8 cellular contexts compared by ENCODE assay signal in genomic region chr22:44701824-44702478, GRCh38. TPM values are rescaled to one million over a fixed set of nuclear protein-coding genes. Genes with fewer than 3 reads are reported as not detected.
DNase-seq lines count a peak whose midpoint lies in the region; ATAC-seq and TF ChIP-seq lines count a peak whose summit lies in the region.

A gene with protein sequence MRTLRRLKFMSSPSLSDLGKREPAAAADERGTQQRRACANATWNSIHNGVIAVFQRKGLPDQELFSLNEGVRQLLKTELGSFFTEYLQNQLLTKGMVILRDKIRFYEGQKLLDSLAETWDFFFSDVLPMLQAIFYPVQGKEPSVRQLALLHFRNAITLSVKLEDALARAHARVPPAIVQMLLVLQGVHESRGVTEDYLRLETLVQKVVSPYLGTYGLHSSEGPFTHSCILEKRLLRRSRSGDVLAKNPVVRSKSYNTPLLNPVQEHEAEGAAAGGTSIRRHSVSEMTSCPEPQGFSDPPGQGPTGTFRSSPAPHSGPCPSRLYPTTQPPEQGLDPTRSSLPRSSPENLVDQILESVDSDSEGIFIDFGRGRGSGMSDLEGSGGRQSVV (plus strand): TSS chr22:44702204. CDS start chr22:44702475, 271 bp downstream.

- H3K4me3 ChIP-seq in upper lobe of left lung = peak within 1 kb of the TSS; percentile 19 to 80 (median 72)

- H3K27ac Mint-ChIP-seq in activated naive CD4-positive, alpha-beta T cell treated with anti-CD3 and anti-CD28 coated beads, Interleukin-2, amount 50 U/mL, for 72 hours = peak within 1 kb of the TSS in 1 of 2 donors; percentile 30

- intact Hi-C loops in Right ventricle myocardium superior (cut with DNase I) = no loop called here
- intact Hi-C loops in posterior vena cava (cut with DNase I) = no loop called here

- no peaks in the 10 kb centered on the region for H3K9me3 ChIP-seq in upper lobe of left lung

- H3K36me3 ChIP-seq in upper lobe of left lung = no peaks in the 10 kb centered on the region

- H3K36me3 Mint-ChIP-seq in activated naive CD4-positive, alpha-beta T cell treated with anti-CD3 and anti-CD28 coated beads, Interleukin-2, amount 50 U/mL, for 72 hours = no peaks in the 10 kb centered on the region

- DNase-seq in CD1c-positive myeloid dendritic cell (ENCODE audit: extremely low spot score) (peak; percentile 84), HT-29 (ENCODE audit: low spot score) (peak; percentile 60), SKM-1 (lab: John Stamatoyannopoulos, UW; ENCODE audit: unreplicated experiment) (peak; percentile 45), Right ventricle myocardium superior (peak; percentile 85), posterior vena cava (ENCODE audit: low spot score) (peak; percentile 92), upper lobe of left lung (peak; percentile 85 to 96)
- DNase-seq in activated naive CD4-positive, alpha-beta T cell treated with anti-CD3 and anti-CD28 coated beads, Interleukin-2, amount 50 U/mL, for 72 hours (ENCODE audit: low spot score in 2 of 2) = peak; percentile 75 to 84

- peaks cover 9 to 35% (median 23%) of the 10 kb centered on the region in 4 donors for H3K4me1 ChIP-seq in upper lobe of left lung

- peak; percentile 76 for ATAC-seq in GM19438 (IDR thresholded peaks at IDR 0.05; ENCODE audit: low read depth, unreplicated experiment)
- ATAC-seq in activated naive CD4-positive, alpha-beta T cell treated with anti-CD3 and anti-CD28 coated beads, Interleukin-2, amount 50 U/mL, for 72 hours = peak; percentile 86 to 91
- peak; percentile 82 for ATAC-seq in Right ventricle myocardium superior (ENCODE audit: poor library complexity)
- peak; percentile 83 to 90 for ATAC-seq in upper lobe of left lung (ENCODE audit: low FRiP score in 2 of 2)

- H3K27ac ChIP-seq in upper lobe of left lung = peak within 1 kb of the TSS in 3 of 4 donors; percentile 52 to 73 (median 59)

- H3K9me3 Mint-ChIP-seq in activated naive CD4-positive, alpha-beta T cell treated with anti-CD3 and anti-CD28 coated beads, Interleukin-2, amount 50 U/mL, for 72 hours = no peaks in the 10 kb centered on the region

- no peaks in the 10 kb centered on the region for H3K27me3 ChIP-seq in upper lobe of left lung

- no peak for TF ChIP-seq EP300 in upper lobe of left lung (IDR thresholded peaks at IDR 0.05)

- 0 to 4% methylated on average over 6 to 44 of the region's 88 CpGs for WGBS in upper lobe of left lung, 2 donors

- peak in 1 of 4 donors; percentile 30 for TF ChIP-seq POLR2A in upper lobe of left lung (IDR thresholded peaks at IDR 0.05)

- no peak for TF ChIP-seq CTCF in upper lobe of left lung (IDR thresholded peaks at IDR 0.05)

RNA-seq across cellular contexts. Expression of the gene that starts here (rescaled TPM):
- 16.6 and 16.9 TPM in 2 replicates for total RNA-seq in HT-29 (2014; rRNA removed; shearing (Covaris generic))
- 10 to 100 TPM; 11.0 to 15.4 TPM for total RNA-seq in activated naive CD4-positive, alpha-beta T cell treated with anti-CD3 and anti-CD28 coated beads, Interleukin-2, amount 50 U/mL, for 72 hours
- total RNA-seq in Right ventricle myocardium superior = 2.9 TPM
- 10 to 100 TPM in 1 of 2 donors, 1 to 10 TPM in 1; 8.8 to 11.8 TPM for total RNA-seq in posterior vena cava
- total RNA-seq in upper lobe of left lung = 10 to 100 TPM; 13.1 to 68.1 (median 15.8) TPM

Comparison
In these comparisons a context has a peak if more than half of its experiments do, and no peak if none do; other contexts are left out.
1. Peak in every context shown above with its lines: DNase-seq, ATAC-seq, H3K4me3 ChIP-seq and H3K27ac ChIP-seq.